Comparison of ENCODE assay signal across 15 cellular contexts in the genomic region with DNA sequence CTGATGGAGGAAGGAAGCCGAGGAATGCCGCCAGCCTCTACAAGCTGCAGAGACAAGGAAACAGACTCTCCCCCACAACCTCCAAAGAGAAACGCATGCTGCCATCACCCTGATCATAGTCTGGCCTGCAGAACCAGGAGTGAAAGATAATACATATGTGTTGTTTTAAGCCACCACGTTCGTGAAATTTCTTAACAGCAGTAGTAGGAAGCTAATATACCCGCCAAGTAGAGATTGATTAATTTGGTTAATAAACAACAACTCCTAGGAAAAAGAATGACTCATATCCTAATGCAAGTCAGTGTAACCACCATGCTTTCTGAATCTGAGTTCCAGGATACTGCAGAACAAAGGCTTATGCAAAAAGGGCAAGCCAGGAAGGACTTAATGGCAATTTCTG. TPM values are rescaled to one million over a fixed set of nuclear protein-coding genes. Genes with fewer than 3 reads are reported as not detected.
A peak's percentile ranks its signal among the peaks of the same experiment; 100 is the strongest.
DNase-seq lines count a peak whose midpoint lies in the region; ATAC-seq and TF ChIP-seq lines count a peak whose summit lies in the region.
"Had no signal": no experiment of that assay in that cellular context is flagged by ENCODE, and none has a peak within 500 bp of the region (broad histone marks: within the 10 kb centered on the region; RNA-seq: fewer than 3 reads in every experiment).

No MANE protein-coding gene starts in this region.

- H3K4me2 ChIP-seq in mesendoderm (ENCODE audit: low read length), result no peak overlapping the region

- H4K5ac ChIP-seq in mesendoderm (ENCODE audit: low read length), result no peak overlapping the region

- H2BK120ac ChIP-seq in mesendoderm (ENCODE audit: low read depth, low read length), result no peak overlapping the region

- no CpG with 5 or more reads among the region's 6 CpGs for WGBS in mesendoderm (ENCODE audit: extremely low coverage, insufficient coverage, low lambda C conversion rate)

- no peak overlapping the region for H3K4me3 ChIP-seq in AG10803 (ENCODE audit: low read length)
- no peak overlapping the region for H3K4me3 ChIP-seq in epithelial cell of proximal tubule (ENCODE audit: low read depth, low read length)
- no peak overlapping the region for H3K4me3 ChIP-seq in mesendoderm (ENCODE audit: low read length)
- H3K4me3 ChIP-seq: cardiac muscle cell, esophagus squamous epithelium, lung, thyroid gland had no signal

- TF ChIP-seq CTCF in AG10803 (conservative IDR thresholded peaks at IDR 0.05; ENCODE audit: low read length), result no peak
- no peak for TF ChIP-seq CTCF in epithelial cell of proximal tubule (conservative IDR thresholded peaks at IDR 0.05; ENCODE audit: low read depth, low read length)
- TF ChIP-seq CTCF in GM13976 (IDR thresholded peaks at IDR 0.05; ENCODE audit: borderline replicate concordance, control extremely low read depth, extremely low read depth, insufficient read depth, missing control alignments), result no peak

- no peaks in the 10 kb centered on the region for H3K27me3 ChIP-seq in mesendoderm (ENCODE audit: insufficient read depth, low read length, poor library complexity)
- H3K27me3 ChIP-seq: cardiac muscle cell, esophagus squamous epithelium, thyroid gland had no signal

- H3K4ac ChIP-seq in mesendoderm (ENCODE audit: low read depth, low read length), result no peak overlapping the region

- no peaks in the 10 kb centered on the region for H3K79me2 ChIP-seq in mesendoderm (ENCODE audit: control insufficient read depth, insufficient read depth, low read length)

- no peak overlapping the region for H2BK15ac ChIP-seq in mesendoderm (replicated peaks; ENCODE audit: low read depth)

- in situ Hi-C loops in GM13976 (cut with MboI; ENCODE audit: low sequenced_read_pairs, unreplicated experiment), result no loop called here

- H4K8ac ChIP-seq in mesendoderm (ENCODE audit: low read depth, low read length), result no peak overlapping the region

- no peaks in the 10 kb centered on the region for H3K36me3 ChIP-seq in mesendoderm (ENCODE audit: control insufficient read depth, insufficient read depth, low read length)
- H3K36me3 ChIP-seq: cardiac muscle cell, esophagus squamous epithelium had no signal

- H3K27me3 Mint-ChIP-seq in activated T-cell treated with anti-CD3 and anti-CD28 coated beads, Interleukin-2, amount 50 U/mL, for 24 hours, result peaks cover 19% of the 10 kb centered on the region

- no peak for ATAC-seq in HG03342 (IDR thresholded peaks at IDR 0.05; ENCODE audit: unreplicated experiment)

- peak; percentile 54 for DNase-seq in AG10803 (ENCODE audit: low read depth)
- peak; percentile 74 for DNase-seq in epithelial cell of proximal tubule (ENCODE audit: low read depth)
- peak; percentile 42 for DNase-seq in mesendoderm
- no peak for DNase-seq in NCI-H146 treated with DMSO at 0.1 percent for 48 hours (lab: John Stamatoyannopoulos, UW; ENCODE audit: unreplicated experiment)
- DNase-seq in activated T-cell treated with anti-CD3 and anti-CD28 coated beads, Interleukin-2, amount 50 U/mL, for 24 hours, result no peak
- no peak for DNase-seq in GM13976 (ENCODE audit: low spot score)
- DNase-seq: esophagus squamous epithelium, HCEC 1CT, thyroid gland had no signal

- no peak overlapping the region for H3K4me3 Mint-ChIP-seq in activated T-cell treated with anti-CD3 and anti-CD28 coated beads, Interleukin-2, amount 50 U/mL, for 24 hours

- H3K56ac ChIP-seq in mesendoderm (ENCODE audit: low read length), result no peak overlapping the region

- no peak overlapping the region for H3K27ac Mint-ChIP-seq in activated T-cell treated with anti-CD3 and anti-CD28 coated beads, Interleukin-2, amount 50 U/mL, for 24 hours

- H3K36me3 Mint-ChIP-seq in activated T-cell treated with anti-CD3 and anti-CD28 coated beads, Interleukin-2, amount 50 U/mL, for 24 hours (ENCODE audit: low read depth), result no peaks in the 10 kb centered on the region

- H3K27ac ChIP-seq in mesendoderm (ENCODE audit: low read depth, low read length), result no peak overlapping the region
- H3K27ac ChIP-seq: cardiac muscle cell, RWPE1, thyroid gland had no signal

- no peak overlapping the region for H3K9ac ChIP-seq in mesendoderm (ENCODE audit: low read length)

- H2AK5ac ChIP-seq in mesendoderm (ENCODE audit: low read length), result no peak overlapping the region

- no peak overlapping the region for H3K18ac ChIP-seq in mesendoderm (ENCODE audit: low read length)

- no peaks in the 10 kb centered on the region for H3K9me3 Mint-ChIP-seq in activated T-cell treated with anti-CD3 and anti-CD28 coated beads, Interleukin-2, amount 50 U/mL, for 24 hours

- no peaks in the 10 kb centered on the region for H3K79me1 ChIP-seq in mesendoderm (ENCODE audit: low read length)

- peaks cover 7% of the 10 kb centered on the region for H3K4me1 Mint-ChIP-seq in activated T-cell treated with anti-CD3 and anti-CD28 coated beads, Interleukin-2, amount 50 U/mL, for 24 hours (ENCODE audit: low read depth)

- H3K4me1 ChIP-seq in mesendoderm (ENCODE audit: control insufficient read depth, low read depth, low read length), result no peaks in the 10 kb centered on the region

- no peak overlapping the region for H2BK5ac ChIP-seq in mesendoderm (ENCODE audit: low read length)

- H3K23ac ChIP-seq in mesendoderm (ENCODE audit: low read length), result no peak overlapping the region

TF ChIP-seq in PFSK-1, 5 proteins besides CTCF, POLR2A, EP300 and RAD21:
- TF ChIP-seq SIN3A (IDR thresholded peaks at IDR 0.05; ENCODE audit: borderline replicate concordance, insufficient read depth, low read length) (no peak; the same call in 1 of the 2 replicates), FOXP2 (optimal IDR thresholded peaks at IDR 0.05; ENCODE audit: borderline replicate concordance, extremely low read depth, extremely low read length, insufficient read depth) (peak; percentile 23)

RNA-seq across cellular contexts. Expression of a gene that starts 36.6 kb away (rescaled TPM):
- polyA plus RNA-seq in PFSK-1 (2012; ENCODE audit: insufficient read length, low read depth), result 4.8 TPM
- 0.43 and 1.3 TPM in 2 replicates for total RNA-seq in epithelial cell of proximal tubule
- polyA plus RNA-seq in mesendoderm (2013, experiment 1 of 2), result 0.04 TPM
- polyA plus RNA-seq in mesendoderm (2013, experiment 2 of 2), result 0.07 TPM
- total RNA-seq: LHCN-M2 had no signal

Comparison
In these comparisons a context has a peak if more than half of its experiments do, and no peak if none do; other contexts are left out.
1. DNase-seq: peak in AG10803 (single experiment), epithelial cell of proximal tubule (single experiment) and mesendoderm (single experiment); none in NCI-H146 treated with DMSO at 0.1 percent for 48 hours (single experiment), activated T-cell treated with anti-CD3 and anti-CD28 coated beads, Interleukin-2, amount 50 U/mL, for 24 hours (single experiment) and GM13976 (single experiment).